ENCODE assay signal across 7 cellular contexts in genomic region chr11:129279326-129280026, GRCh38.
DNase-seq lines count a peak whose midpoint lies in the region; ATAC-seq and TF ChIP-seq lines count a peak whose summit lies in the region.

No MANE protein-coding gene starts in this region.

- peak; percentile 58 for ATAC-seq in GM18511 (IDR thresholded peaks at IDR 0.05; ENCODE audit: unreplicated experiment)
- peak; percentile 71 for ATAC-seq in HG03354 (IDR thresholded peaks at IDR 0.05; ENCODE audit: poor library complexity, severe bottlenecking, unreplicated experiment)

- TF ChIP-seq POLR2A in erythroblast (IDR thresholded peaks at IDR 0.05; ENCODE audit: low read length) = no peak

- peak; percentile 97 for DNase-seq in NCI-H69 (lab: John Stamatoyannopoulos, UW)
- DNase-seq in activated T-cell treated with anti-CD3 and anti-CD28 coated beads for 48 hours (ENCODE audit: low read depth) = peak; percentile 65
- peak; percentile 86 to 90 for DNase-seq in erythroblast (lab: John Stamatoyannopoulos, UW)
- peak; percentile 70 for DNase-seq in mucosa of gallbladder (ENCODE audit: low spot score)
- peak; percentile 33 to 40 for DNase-seq in stimulated activated CD8-positive, alpha-beta memory T cell treated with anti-CD3 and anti-CD28 coated beads, Interleukin-4, amount 100 ng/mL, for 1 hour (ENCODE audit: low read depth in 2 of 2, low spot score in 1 of 2)

Comparison
In these comparisons a context has a peak if more than half of its experiments do, and no peak if none do; other contexts are left out.
1. Peak in every context shown above with its lines: DNase-seq and ATAC-seq.
2. DNase-seq: peak in every context shown above with its lines; median percentile 97 in NCI-H69; 88 in erythroblast; 70 in mucosa of gallbladder; 65 in activated T-cell treated with anti-CD3 and anti-CD28 coated beads for 48 hours; 36 in stimulated activated CD8-positive, alpha-beta memory T cell treated with anti-CD3 and anti-CD28 coated beads, Interleukin-4, amount 100 ng/mL, for 1 hour.